ENCODE assay signal across 20 cellular contexts in the genomic region with DNA sequence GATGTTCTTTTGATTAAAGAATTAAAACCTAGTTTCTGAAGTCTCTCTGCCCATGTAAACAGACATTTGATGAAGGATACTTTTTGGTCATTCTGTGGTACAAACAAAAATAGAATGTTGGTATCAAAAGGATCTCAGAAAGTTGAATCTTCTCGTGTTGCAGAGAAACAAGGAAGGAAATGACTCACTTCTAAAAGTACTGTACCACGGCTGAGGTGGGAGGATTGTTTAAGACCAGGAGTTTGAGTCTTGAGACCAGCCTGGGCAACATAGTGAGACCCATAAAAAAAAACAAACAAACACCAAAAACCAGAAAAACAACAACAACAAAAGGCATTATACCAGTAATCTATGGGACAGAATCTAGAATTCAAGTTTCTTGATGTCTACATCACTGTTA.
A peak's percentile ranks its signal among the peaks of the same experiment; 100 is the strongest.
DNase-seq lines count a peak whose midpoint lies in the region; ATAC-seq and TF ChIP-seq lines count a peak whose summit lies in the region.
"Had no signal": no experiment of that assay in that cellular context is flagged by ENCODE, and none has a peak within 500 bp of the region (broad histone marks: within the 10 kb centered on the region; RNA-seq: fewer than 3 reads in every experiment).

No MANE protein-coding gene starts in this region.

- TF ChIP-seq CTCF in fibroblast of mammary gland (conservative IDR thresholded peaks at IDR 0.05; ENCODE audit: control insufficient read depth, insufficient read depth, low read depth, low read length) (no peak), Calu3 (IDR thresholded peaks at IDR 0.05; ENCODE audit: unreplicated experiment) (no peak)

- DNase-seq in KBM-7: peak; percentile 6
- peak; percentile 51 for DNase-seq in RPMI7951 (ENCODE audit: low read depth)
- DNase-seq in fibroblast of mammary gland (ENCODE audit: low read depth): peak; percentile 11
- DNase-seq in anterior cingulate cortex (lab: John Stamatoyannopoulos, UW): no peak
- no peak for DNase-seq in Calu3
- no peak for DNase-seq in NCI-H146 treated with DMSO at 0.1 percent for 48 hours (lab: John Stamatoyannopoulos, UW; ENCODE audit: unreplicated experiment)
- DNase-seq in activated gamma-delta T cell treated with Interleukin-2 at 50 U/mL for 16 hours: no peak
- DNase-seq: activated CD4-positive, CD25-positive, alpha-beta regulatory T cell; activated naive CD8-positive, alpha-beta T cell treated with anti-CD3 and anti-CD28 coated beads, Interleukin-2, amount 50 U/mL, for 24 hours; caudate nucleus; esophagus squamous epithelium; GF-D8; left ventricle myocardium inferior; NCI-H1694; NK-92 treated with Interleukin-12 subunit alpha and Interleukin-12 subunit beta, amount 100 ng/mL, for 24 hours; retina had no signal

- CTCF ChIA-PET in Calu3 (lab: Charles Lee): interaction anchor here (0.7 kb wide), 1 partner anchor 17 kb away, joined by 3 read pairs; no protein-coding TSS in a partner anchor

- H3K27ac Mint-ChIP-seq in Calu3 (ENCODE audit: unreplicated experiment): no peak overlapping the region
- H3K27ac Mint-ChIP-seq: activated naive CD8-positive, alpha-beta T cell treated with anti-CD3 and anti-CD28 coated beads, Interleukin-2, amount 50 U/mL, for 24 hours; activated T-helper 17 cell treated with anti-CD3 and anti-CD28 coated beads, Interleukin-2, amount 50 U/mL, for 72 hours; stimulated activated memory B cell treated with anti-CD40 and anti-IgM and Interleukin-4, amounts not matched to agents 10 μg/mL and 1 μg/mL and 100 μg/mL, for 72 hours; T-helper 1 cell treated with Interleukin-12 subunit alpha and Interleukin-12 subunit beta and Interleukin-4 antibody, amounts not matched to agents 30 μg/mL and 1 μg/mL, for 36 hours had no signal

- peaks cover 26% of the 10 kb centered on the region for H3K36me3 Mint-ChIP-seq in Calu3 (ENCODE audit: insufficient read depth, unreplicated experiment)
- H3K36me3 Mint-ChIP-seq: stimulated activated memory B cell treated with anti-CD40 and anti-IgM and Interleukin-4, amounts not matched to agents 10 μg/mL and 1 μg/mL and 100 μg/mL, for 72 hours had no signal

- intact Hi-C loops in Calu3 (cut with micrococcal nuclease; ENCODE audit: unreplicated experiment): no loop called here

- H3K27me3 Mint-ChIP-seq in Calu3 (ENCODE audit: unreplicated experiment): no peaks in the 10 kb centered on the region
- H3K27me3 Mint-ChIP-seq: activated naive CD8-positive, alpha-beta T cell treated with anti-CD3 and anti-CD28 coated beads, Interleukin-2, amount 50 U/mL, for 24 hours; activated T-helper 17 cell treated with anti-CD3 and anti-CD28 coated beads, Interleukin-2, amount 50 U/mL, for 72 hours; stimulated activated memory B cell treated with anti-CD40 and anti-IgM and Interleukin-4, amounts not matched to agents 10 μg/mL and 1 μg/mL and 100 μg/mL, for 72 hours had no signal

- ATAC-seq in GM18909 (IDR thresholded peaks at IDR 0.05; ENCODE audit: poor library complexity, unreplicated experiment): peak; percentile 55
- ATAC-seq: activated naive CD8-positive, alpha-beta T cell treated with anti-CD3 and anti-CD28 coated beads, Interleukin-2, amount 50 U/mL, for 24 hours; activated T-helper 17 cell treated with anti-CD3 and anti-CD28 coated beads, Interleukin-2, amount 50 U/mL, for 72 hours; stimulated activated memory B cell treated with anti-CD40 and anti-IgM and Interleukin-4, amounts not matched to agents 10 μg/mL and 1 μg/mL and 100 μg/mL, for 72 hours had no signal

- no peak overlapping the region for H3K4me3 Mint-ChIP-seq in Calu3 (ENCODE audit: low read depth, unreplicated experiment)
- H3K4me3 Mint-ChIP-seq: activated naive CD8-positive, alpha-beta T cell treated with anti-CD3 and anti-CD28 coated beads, Interleukin-2, amount 50 U/mL, for 24 hours; activated T-helper 17 cell treated with anti-CD3 and anti-CD28 coated beads, Interleukin-2, amount 50 U/mL, for 72 hours; stimulated activated memory B cell treated with anti-CD40 and anti-IgM and Interleukin-4, amounts not matched to agents 10 μg/mL and 1 μg/mL and 100 μg/mL, for 72 hours; T-helper 1 cell treated with Interleukin-12 subunit alpha and Interleukin-12 subunit beta and Interleukin-4 antibody, amounts not matched to agents 30 μg/mL and 1 μg/mL, for 36 hours had no signal

- H3K4me1 Mint-ChIP-seq in Calu3 (ENCODE audit: low read depth, unreplicated experiment): peaks cover 19% of the 10 kb centered on the region
- H3K4me1 Mint-ChIP-seq: activated T-helper 17 cell treated with anti-CD3 and anti-CD28 coated beads, Interleukin-2, amount 50 U/mL, for 72 hours; stimulated activated memory B cell treated with anti-CD40 and anti-IgM and Interleukin-4, amounts not matched to agents 10 μg/mL and 1 μg/mL and 100 μg/mL, for 72 hours had no signal

- no peak overlapping the region for H3K4me3 ChIP-seq in fibroblast of mammary gland (ENCODE audit: control insufficient read depth, low read depth, low read length)
- H3K4me3 ChIP-seq: esophagus squamous epithelium, left ventricle myocardium inferior had no signal

- in situ Hi-C loops in KBM-7 (cut with MboI; ENCODE audit: low pct_unique_long_range_greater_than_20kb, low sequenced_read_pairs): no loop called here

- H3K9me3 Mint-ChIP-seq in Calu3 (ENCODE audit: low read depth, unreplicated experiment): no peaks in the 10 kb centered on the region
- H3K9me3 Mint-ChIP-seq: activated naive CD8-positive, alpha-beta T cell treated with anti-CD3 and anti-CD28 coated beads, Interleukin-2, amount 50 U/mL, for 24 hours; activated T-helper 17 cell treated with anti-CD3 and anti-CD28 coated beads, Interleukin-2, amount 50 U/mL, for 72 hours; T-helper 1 cell treated with Interleukin-12 subunit alpha and Interleukin-12 subunit beta and Interleukin-4 antibody, amounts not matched to agents 30 μg/mL and 1 μg/mL, for 36 hours had no signal

- BruUV-seq in Calu3 (replicated peaks; lab: Mats Ljungman, UMichigan): no TSS peak

Comparison
In these comparisons a context has a peak if more than half of its experiments do, and no peak if none do; other contexts are left out.
1. DNase-seq: peak in KBM-7 (single experiment), RPMI7951 (single experiment) and fibroblast of mammary gland (single experiment); none in anterior cingulate cortex (0 of 58), Calu3 (single experiment), NCI-H146 treated with DMSO at 0.1 percent for 48 hours (single experiment) and activated gamma-delta T cell treated with Interleukin-2 at 50 U/mL for 16 hours (single experiment).